In genomic region chr5:134174841-134175839, GRCh38 we compare ENCODE assay signal across 8 cellular contexts. TPM values are rescaled to one million over a fixed set of nuclear protein-coding genes. Genes with fewer than 3 reads are reported as not detected.
DNase-seq lines count a peak whose midpoint lies in the region; ATAC-seq, FAIRE-seq and TF ChIP-seq lines count a peak whose summit lies in the region.

No MANE protein-coding gene starts in this region.

- intact Hi-C loops in pancreas (cut with DNase I) = no loop called here

- H3K4me3 ChIP-seq in A549 (peak overlapping the region; percentile 89), epithelial cell of proximal tubule (ENCODE audit: low read depth, low read length) (peak overlapping the region; percentile 80), pancreas (peak overlapping the region; percentile 85 to 98 (median 93))

- no peak for TF ChIP-seq POLR2A in A549 (IDR thresholded peaks at IDR 0.05; ENCODE audit: low read length)

- CTCF ChIA-PET in A549 (lab: Yijun Ruan, JAX) = interaction anchor here (1.2 to 3.7 kb wide), 5 partner anchors 8 to 135 kb away, joined by 3 to 22 read pairs (median 5); no protein-coding TSS in a partner anchor

- FAIRE-seq in A549 (lab: Jason Lieb, UNC) (no peak), GM19239 (lab: Jason Lieb, UNC) (peak; percentile 39), pancreas (lab: Jason Lieb, UNC) (peak; percentile 37)

- in situ Hi-C loops in SK-MEL-5 (cut with HindIII; ENCODE audit: low pct_unique_long_range_greater_than_20kb, low sequenced_read_pairs) = no loop called here
- in situ Hi-C loops in GM13977 (cut with MboI; ENCODE audit: low pct_unique_long_range_greater_than_20kb, low sequenced_read_pairs, unreplicated experiment) = no loop called here

- peaks cover 19% of the 10 kb centered on the region; the same call in 2 of the 3 replicates for H3K4me1 ChIP-seq in A549
- peaks cover 8 to 22% (median 14%) of the 10 kb centered on the region in 3 donors for H3K4me1 ChIP-seq in pancreas

- POLR2A ChIA-PET in A549 (lab: Yijun Ruan, JAX) = interaction anchor here (0.9 to 2.8 kb wide), 5 partner anchors 12 to 114 kb away, joined by 3 to 46 read pairs (median 14); partner anchors contain the start of gene PPP2CA

- DNase-seq in A549 (ENCODE audit: low read depth in 1 of 2, low spot score in 1 of 2) (peak in 1 of 2 experiments; percentile 23), GM19239 (ENCODE audit: insufficient read length, low spot score) (no peak), SK-MEL-5 (ENCODE audit: low read depth, low spot score) (peak; percentile 31), epithelial cell of proximal tubule (ENCODE audit: low read depth) (no peak), pancreas (no peak), GM13977 (ENCODE audit: low spot score) (no peak)

- peak overlapping the region; percentile 94 for H3K4me2 ChIP-seq in A549

- no peak for TF ChIP-seq EP300 in A549 (IDR thresholded peaks at IDR 0.05)

- H3K27me3 ChIP-seq in pancreas = no peaks in the 10 kb centered on the region

- H3K36me3 ChIP-seq in pancreas = peaks cover 0 to 16% (median 0%) of the 10 kb centered on the region in 3 donors

- 6% methylated on average over 10 of the region's 10 CpGs for WGBS in A549 (ENCODE audit: missing lambda C conversion rate)
- WGBS in pancreas, 2 donors = 6 to 8% methylated on average over 10 of the region's 10 CpGs

- no peak for TF ChIP-seq RAD21 in A549 (conservative IDR thresholded peaks at IDR 0.05 in 1 of 2, IDR thresholded peaks at IDR 0.05 in 1 of 2)

- ATAC-seq in A549 (no peak), pancreas (no peak), GM21619 (IDR thresholded peaks at IDR 0.05; ENCODE audit: unreplicated experiment) (no peak), GM19035 (IDR thresholded peaks at IDR 0.05; ENCODE audit: unreplicated experiment) (no peak)

- H3K27ac ChIP-seq in A549 (peak overlapping the region; percentile 94 to 98), pancreas (peak overlapping the region in 2 of 4 donors; percentile 100)

- H3K9me3 ChIP-seq in A549 (no peaks in the 10 kb centered on the region), pancreas (no peaks in the 10 kb centered on the region)

- TF ChIP-seq CTCF in A549 (IDR thresholded peaks at IDR 0.05) (no peak), epithelial cell of proximal tubule (conservative IDR thresholded peaks at IDR 0.05; ENCODE audit: low read depth, low read length) (no peak), pancreas (IDR thresholded peaks at IDR 0.05) (no peak), GM13977 (IDR thresholded peaks at IDR 0.05; ENCODE audit: extremely low read depth, insufficient read depth, missing control alignments) (no peak)

TF ChIP-seq in A549, 52 proteins besides CTCF, POLR2A, EP300 and RAD21:
- TF ChIP-seq MAFK (IDR thresholded peaks at IDR 0.05; ENCODE audit: partially characterized antibody) (peak; percentile 64), RARB (CRISPR knock-in tag; IDR thresholded peaks at IDR 0.05) (no peak)

RNA-seq across cellular contexts. Expression of gene SKP1, which starts 1.6 kb away (rescaled TPM):
- 608 and 776 TPM in 2 replicates for polyA plus RNA-seq in A549 (2011; rRNA removed)
- polyA plus RNA-seq in A549 (2012; cell fraction: cytosol; rRNA removed) = 286 and 332 TPM in 2 replicates
- 83.8 and 155 TPM in 2 replicates for polyA plus RNA-seq in A549 (2012; cell fraction: nucleus; rRNA removed)
- 870 to 955 TPM (median 919 TPM) in 3 replicates for polyA plus RNA-seq in A549 (2017; fragmentation: RNase III; extraction: RNeasy Plus Mini Kit Qiagen cat#74134 plus additional on column Dnase treatment)
- polyA minus RNA-seq in A549 (2011; rRNA and poly(A)+ RNA removed) = 90.6 and 122 TPM in 2 replicates
- total RNA-seq in SK-MEL-5 (2014; rRNA removed; shearing (Covaris generic)) = 311 and 315 TPM in 2 replicates
- polyA plus RNA-seq in SK-MEL-5 (2015; cell fraction: cytosol; rRNA removed) = 534 and 551 TPM in 2 replicates
- 203 and 244 TPM in 2 replicates for polyA plus RNA-seq in SK-MEL-5 (2015; cell fraction: nucleus; rRNA removed)
- total RNA-seq in epithelial cell of proximal tubule = 210 and 277 TPM in 2 replicates
- 100 to 1,000 TPM in 3 of 6 donors, 10 to 100 TPM in 3; 76.3 to 142 (median 97.6) TPM for total RNA-seq in pancreas
- polyA plus RNA-seq in pancreas = 100 to 1,000 TPM in 1 of 2 donors, 10 to 100 TPM in 1; 67.5 to 252 TPM

RNA-seq across cellular contexts. Expression of gene PPP2CA, which starts 50.7 kb away (rescaled TPM):
- polyA plus RNA-seq in A549 (2011; rRNA removed) (233 and 357 TPM in 2 replicates), A549 (2017; fragmentation: RNase III; extraction: RNeasy Plus Mini Kit Qiagen cat#74134 plus additional on column Dnase treatment) (268 to 275 TPM (median 273 TPM) in 3 replicates), pancreas (10 to 100 TPM; 13.5 to 29.5 TPM)
- 132 and 159 TPM in 2 replicates for polyA plus RNA-seq in A549 (2012; cell fraction: cytosol; rRNA removed)
- 208 and 236 TPM in 2 replicates for polyA plus RNA-seq in A549 (2012; cell fraction: nucleus; rRNA removed)
- polyA minus RNA-seq in A549 (2011; rRNA and poly(A)+ RNA removed) = 57.1 and 57.3 TPM in 2 replicates
- total RNA-seq in SK-MEL-5 (2014; rRNA removed; shearing (Covaris generic)) = 123 and 144 TPM in 2 replicates
- polyA plus RNA-seq in SK-MEL-5 (2015; cell fraction: cytosol; rRNA removed) = 193 and 200 TPM in 2 replicates
- polyA plus RNA-seq in SK-MEL-5 (2015; cell fraction: nucleus; rRNA removed) = 44.1 and 52.3 TPM in 2 replicates
- total RNA-seq in epithelial cell of proximal tubule (162 and 196 TPM in 2 replicates), pancreas (10 to 100 TPM; 34.3 to 59.2 (median 53.0) TPM)
